In the genomic region with DNA sequence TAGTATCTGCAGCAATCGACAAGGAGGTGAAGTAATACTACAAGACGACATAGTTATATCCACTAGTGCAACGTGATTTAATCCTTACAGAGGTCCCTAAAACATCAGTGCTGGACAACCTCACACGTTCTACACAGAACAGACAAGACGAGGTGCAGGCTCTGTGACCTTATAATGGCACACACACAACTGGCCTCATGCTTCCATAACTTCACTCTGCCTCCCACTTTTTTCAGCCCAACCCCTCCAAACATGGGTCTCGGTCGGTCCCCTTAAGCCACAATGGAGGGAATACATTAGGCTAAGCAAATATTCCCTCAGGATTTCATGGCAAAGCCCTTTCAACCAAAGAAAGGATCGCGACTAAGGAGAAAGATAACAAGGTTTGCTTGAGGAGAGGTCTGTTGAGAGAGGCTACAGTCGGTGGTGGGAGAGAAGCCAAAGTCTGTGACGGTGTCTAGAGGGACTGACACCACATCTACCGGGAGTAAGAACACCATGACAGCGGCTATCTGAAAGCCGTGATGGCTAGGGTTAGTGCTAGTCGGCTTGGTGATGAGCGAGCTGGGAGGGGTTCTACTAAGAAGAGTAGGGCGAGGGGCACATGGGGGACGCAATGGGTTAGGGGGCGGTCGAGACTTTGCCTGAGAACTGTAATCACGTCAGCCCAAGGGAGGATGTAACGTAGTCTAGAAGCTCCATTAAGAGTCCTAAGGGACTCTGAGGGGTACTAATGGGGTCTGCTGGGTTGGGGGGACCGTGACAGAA, we compare ENCODE assay signal across 1 cellular context.
TF ChIP-seq lines count a peak whose summit lies in the region.

No MANE protein-coding gene starts in this region.

TF ChIP-seq in HepG2, 621 proteins besides CTCF, POLR2A, EP300 and RAD21:
- TF ChIP-seq, protein P1, sequence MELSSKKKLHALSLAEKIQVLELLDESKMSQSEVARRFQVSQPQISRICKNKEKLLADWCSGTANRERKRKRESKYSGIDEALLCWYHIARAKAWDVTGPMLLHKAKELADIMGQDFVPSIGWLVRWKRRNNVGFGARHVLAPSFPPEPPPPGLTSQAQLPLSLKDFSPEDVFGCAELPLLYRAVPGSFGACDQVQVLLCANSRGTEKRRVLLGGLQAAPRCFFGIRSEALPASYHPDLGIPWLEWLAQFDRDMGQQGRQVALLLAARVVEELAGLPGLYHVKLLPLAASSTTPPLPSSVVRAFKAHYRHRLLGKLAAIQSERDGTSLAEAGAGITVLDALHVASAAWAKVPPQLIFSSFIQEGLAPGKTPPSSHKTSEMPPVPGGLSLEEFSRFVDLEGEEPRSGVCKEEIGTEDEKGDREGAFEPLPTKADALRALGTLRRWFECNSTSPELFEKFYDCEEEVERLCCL (CRISPR knock-in tag; IDR thresholded peaks at IDR 0.05; ENCODE audit: borderline replicate concordance), result 0 out of 2 replicates have a peak, but pooled peaks have one; percentile 65
- TF ChIP-seq SKI (IDR thresholded peaks at IDR 0.05; ENCODE audit: partially characterized antibody), result no peak
- TF ChIP-seq, protein P2, sequence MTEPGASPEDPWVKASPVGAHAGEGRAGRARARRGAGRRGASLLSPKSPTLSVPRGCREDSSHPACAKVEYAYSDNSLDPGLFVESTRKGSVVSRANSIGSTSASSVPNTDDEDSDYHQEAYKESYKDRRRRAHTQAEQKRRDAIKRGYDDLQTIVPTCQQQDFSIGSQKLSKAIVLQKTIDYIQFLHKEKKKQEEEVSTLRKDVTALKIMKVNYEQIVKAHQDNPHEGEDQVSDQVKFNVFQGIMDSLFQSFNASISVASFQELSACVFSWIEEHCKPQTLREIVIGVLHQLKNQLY (CRISPR knock-in tag; IDR thresholded peaks at IDR 0.05), result no peak
- TF ChIP-seq ZMAT3 (CRISPR knock-in tag; conservative IDR thresholded peaks at IDR 0.05), result 0 out of 2 replicates have a peak, but pooled peaks have one; percentile 23
- 0 out of 2 replicates have a peak, but pooled peaks have one; percentile 11 for TF ChIP-seq HOMEZ (CRISPR knock-in tag; IDR thresholded peaks at IDR 0.05; ENCODE audit: low read depth)
- 0 out of 2 replicates have a peak, but pooled peaks have one; percentile 30 for TF ChIP-seq ZNF234 (CRISPR knock-in tag; conservative IDR thresholded peaks at IDR 0.05)
- TF ChIP-seq GLI4 (CRISPR knock-in tag; IDR thresholded peaks at IDR 0.05; ENCODE audit: borderline replicate concordance), result 0 out of 2 replicates have a peak, but pooled peaks have one; percentile 16
